ENCODE assay signal across 1 cellular context in genomic region chr18:73690222-73690621, GRCh38.
TF ChIP-seq lines count a peak whose summit lies in the region.

No MANE protein-coding gene starts in this region.

TF ChIP-seq in WTC11, 78 proteins besides CTCF, POLR2A, EP300 and RAD21 (continued from another document):
- TF ChIP-seq IRF1 (CRISPR knock-in tag; IDR thresholded peaks at IDR 0.05) (no peak), TCF7 (CRISPR knock-in tag; IDR thresholded peaks at IDR 0.05; ENCODE audit: low read depth) (no peak), ZNF425 (CRISPR knock-in tag; conservative IDR thresholded peaks at IDR 0.05) (no peak), JUN (CRISPR knock-in tag; IDR thresholded peaks at IDR 0.05) (no peak), MXD4 (CRISPR knock-in tag; IDR thresholded peaks at IDR 0.05; ENCODE audit: borderline replicate concordance) (no peak), FOXJ3 (CRISPR knock-in tag; IDR thresholded peaks at IDR 0.05; ENCODE audit: borderline replicate concordance) (no peak), ZMAT4 (CRISPR knock-in tag; IDR thresholded peaks at IDR 0.05) (no peak)
- TF ChIP-seq, protein P1, sequence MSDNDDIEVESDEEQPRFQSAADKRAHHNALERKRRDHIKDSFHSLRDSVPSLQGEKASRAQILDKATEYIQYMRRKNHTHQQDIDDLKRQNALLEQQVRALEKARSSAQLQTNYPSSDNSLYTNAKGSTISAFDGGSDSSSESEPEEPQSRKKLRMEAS (CRISPR knock-in tag; IDR thresholded peaks at IDR 0.05) = no peak
- TF ChIP-seq, protein P2, sequence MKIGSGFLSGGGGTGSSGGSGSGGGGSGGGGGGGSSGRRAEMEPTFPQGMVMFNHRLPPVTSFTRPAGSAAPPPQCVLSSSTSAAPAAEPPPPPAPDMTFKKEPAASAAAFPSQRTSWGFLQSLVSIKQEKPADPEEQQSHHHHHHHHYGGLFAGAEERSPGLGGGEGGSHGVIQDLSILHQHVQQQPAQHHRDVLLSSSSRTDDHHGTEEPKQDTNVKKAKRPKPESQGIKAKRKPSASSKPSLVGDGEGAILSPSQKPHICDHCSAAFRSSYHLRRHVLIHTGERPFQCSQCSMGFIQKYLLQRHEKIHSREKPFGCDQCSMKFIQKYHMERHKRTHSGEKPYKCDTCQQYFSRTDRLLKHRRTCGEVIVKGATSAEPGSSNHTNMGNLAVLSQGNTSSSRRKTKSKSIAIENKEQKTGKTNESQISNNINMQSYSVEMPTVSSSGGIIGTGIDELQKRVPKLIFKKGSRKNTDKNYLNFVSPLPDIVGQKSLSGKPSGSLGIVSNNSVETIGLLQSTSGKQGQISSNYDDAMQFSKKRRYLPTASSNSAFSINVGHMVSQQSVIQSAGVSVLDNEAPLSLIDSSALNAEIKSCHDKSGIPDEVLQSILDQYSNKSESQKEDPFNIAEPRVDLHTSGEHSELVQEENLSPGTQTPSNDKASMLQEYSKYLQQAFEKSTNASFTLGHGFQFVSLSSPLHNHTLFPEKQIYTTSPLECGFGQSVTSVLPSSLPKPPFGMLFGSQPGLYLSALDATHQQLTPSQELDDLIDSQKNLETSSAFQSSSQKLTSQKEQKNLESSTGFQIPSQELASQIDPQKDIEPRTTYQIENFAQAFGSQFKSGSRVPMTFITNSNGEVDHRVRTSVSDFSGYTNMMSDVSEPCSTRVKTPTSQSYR (CRISPR knock-in tag; IDR thresholded peaks at IDR 0.05) = no peak
- TF ChIP-seq, protein P3, sequence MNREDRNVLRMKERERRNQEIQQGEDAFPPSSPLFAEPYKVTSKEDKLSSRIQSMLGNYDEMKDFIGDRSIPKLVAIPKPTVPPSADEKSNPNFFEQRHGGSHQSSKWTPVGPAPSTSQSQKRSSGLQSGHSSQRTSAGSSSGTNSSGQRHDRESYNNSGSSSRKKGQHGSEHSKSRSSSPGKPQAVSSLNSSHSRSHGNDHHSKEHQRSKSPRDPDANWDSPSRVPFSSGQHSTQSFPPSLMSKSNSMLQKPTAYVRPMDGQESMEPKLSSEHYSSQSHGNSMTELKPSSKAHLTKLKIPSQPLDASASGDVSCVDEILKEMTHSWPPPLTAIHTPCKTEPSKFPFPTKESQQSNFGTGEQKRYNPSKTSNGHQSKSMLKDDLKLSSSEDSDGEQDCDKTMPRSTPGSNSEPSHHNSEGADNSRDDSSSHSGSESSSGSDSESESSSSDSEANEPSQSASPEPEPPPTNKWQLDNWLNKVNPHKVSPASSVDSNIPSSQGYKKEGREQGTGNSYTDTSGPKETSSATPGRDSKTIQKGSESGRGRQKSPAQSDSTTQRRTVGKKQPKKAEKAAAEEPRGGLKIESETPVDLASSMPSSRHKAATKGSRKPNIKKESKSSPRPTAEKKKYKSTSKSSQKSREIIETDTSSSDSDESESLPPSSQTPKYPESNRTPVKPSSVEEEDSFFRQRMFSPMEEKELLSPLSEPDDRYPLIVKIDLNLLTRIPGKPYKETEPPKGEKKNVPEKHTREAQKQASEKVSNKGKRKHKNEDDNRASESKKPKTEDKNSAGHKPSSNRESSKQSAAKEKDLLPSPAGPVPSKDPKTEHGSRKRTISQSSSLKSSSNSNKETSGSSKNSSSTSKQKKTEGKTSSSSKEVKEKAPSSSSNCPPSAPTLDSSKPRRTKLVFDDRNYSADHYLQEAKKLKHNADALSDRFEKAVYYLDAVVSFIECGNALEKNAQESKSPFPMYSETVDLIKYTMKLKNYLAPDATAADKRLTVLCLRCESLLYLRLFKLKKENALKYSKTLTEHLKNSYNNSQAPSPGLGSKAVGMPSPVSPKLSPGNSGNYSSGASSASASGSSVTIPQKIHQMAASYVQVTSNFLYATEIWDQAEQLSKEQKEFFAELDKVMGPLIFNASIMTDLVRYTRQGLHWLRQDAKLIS (CRISPR knock-in tag; IDR thresholded peaks at IDR 0.05; ENCODE audit: borderline replicate concordance) = no peak
